In the genomic region with DNA sequence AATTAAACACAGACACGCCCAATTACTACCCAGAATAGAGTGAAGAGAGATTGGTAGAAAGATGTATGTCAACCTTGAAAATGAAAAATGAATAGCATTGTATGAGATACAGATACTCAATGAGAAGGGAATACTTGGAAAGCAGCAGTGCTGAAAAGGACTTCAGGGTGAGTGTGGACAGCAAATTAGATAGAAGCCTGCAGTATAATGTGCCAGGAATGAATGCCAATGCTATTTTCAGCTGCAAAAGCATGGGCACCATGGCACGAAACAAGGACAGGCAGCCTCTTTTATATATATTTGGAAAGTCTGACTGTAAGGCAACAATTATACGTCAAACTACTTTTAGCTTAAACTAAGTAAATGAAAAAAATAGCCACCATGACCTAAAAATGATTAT, we compare ENCODE assay signal across 27 cellular contexts.
"Had no signal": no experiment of that assay in that cellular context is flagged by ENCODE, and none has a peak within 500 bp of the region (broad histone marks: within the 10 kb centered on the region; RNA-seq: fewer than 3 reads in every experiment).

No MANE protein-coding gene starts in this region.

- H3K36me3 ChIP-seq: colonic mucosa, gastrocnemius medialis, left lung, lower lobe of right lung, neutrophil, pancreas, thoracic aorta, tibial nerve, upper lobe of left lung had no signal

- H3K36me3 Mint-ChIP-seq: memory B cell; naive B cell; natural killer cell treated with Interleukin-12 subunit alpha and Interleukin-12 subunit beta and Interleukin-15 and Interleukin-18, amount 100 ng/mL, for 72 hours; stimulated activated naive B cell treated with anti-CD40 and anti-IgM and Interleukin-4, amounts not matched to agents 10 μg/mL and 1 μg/mL and 100 μg/mL, for 72 hours had no signal

- ATAC-seq: esophagus mucosa; gastrocnemius medialis; left lung; lower lobe of right lung; natural killer cell treated with Interleukin-12 subunit alpha and Interleukin-12 subunit beta and Interleukin-15 and Interleukin-18, amount 100 ng/mL, for 72 hours; pancreas; sciatic nerve; stimulated activated naive B cell treated with anti-CD40 and anti-IgM and Interleukin-4, amounts not matched to agents 10 μg/mL and 1 μg/mL and 100 μg/mL, for 72 hours had no signal

- H3K27me3 ChIP-seq: colonic mucosa, gastrocnemius medialis, left lung, neutrophil, pancreas, tibial nerve, upper lobe of left lung had no signal

- H3K9me3 Mint-ChIP-seq: neural crest cell; stimulated activated naive CD8-positive, alpha-beta T cell treated with anti-CD3 and anti-CD28 coated beads, Interleukin-15, Interleukin-2, amounts not matched to agents 100 ng/mL and 50 ng/mL, for 24 hours had no signal

- H3K27me3 Mint-ChIP-seq: dendritic cell treated with granulocyte-macrophage colony-stimulating factor and Interleukin-4, amounts not matched to agents 40 ng/mL and 50 ng/mL, for 4 days; memory B cell; naive B cell; natural killer cell treated with Interleukin-12 subunit alpha and Interleukin-12 subunit beta and Interleukin-15 and Interleukin-18, amount 100 ng/mL, for 72 hours; stimulated activated naive B cell treated with anti-CD40 and anti-IgM and Interleukin-4, amounts not matched to agents 10 μg/mL and 1 μg/mL and 100 μg/mL, for 72 hours; stimulated activated naive CD8-positive, alpha-beta T cell treated with anti-CD3 and anti-CD28 coated beads, Interleukin-15, Interleukin-2, amounts not matched to agents 100 ng/mL and 50 ng/mL, for 24 hours had no signal

- H3K4me3 Mint-ChIP-seq: dendritic cell treated with granulocyte-macrophage colony-stimulating factor and Interleukin-4, amounts not matched to agents 40 ng/mL and 50 ng/mL, for 4 days; endodermal cell; memory B cell; naive B cell; natural killer cell treated with Interleukin-12 subunit alpha and Interleukin-12 subunit beta and Interleukin-15 and Interleukin-18, amount 100 ng/mL, for 72 hours; neural crest cell; stimulated activated naive B cell treated with anti-CD40 and anti-IgM and Interleukin-4, amounts not matched to agents 10 μg/mL and 1 μg/mL and 100 μg/mL, for 72 hours; stimulated activated naive CD8-positive, alpha-beta T cell treated with anti-CD3 and anti-CD28 coated beads, Interleukin-15, Interleukin-2, amounts not matched to agents 100 ng/mL and 50 ng/mL, for 24 hours had no signal

- H3K4me1 Mint-ChIP-seq: endodermal cell; memory B cell; naive B cell; neural crest cell; stimulated activated naive B cell treated with anti-CD40 and anti-IgM and Interleukin-4, amounts not matched to agents 10 μg/mL and 1 μg/mL and 100 μg/mL, for 72 hours had no signal

- H3K9me3 ChIP-seq: colonic mucosa, gastrocnemius medialis, lower lobe of right lung, neutrophil, pancreas, thoracic aorta, tibial nerve, upper lobe of left lung had no signal

- H3K27ac Mint-ChIP-seq: dendritic cell treated with granulocyte-macrophage colony-stimulating factor and Interleukin-4, amounts not matched to agents 40 ng/mL and 50 ng/mL, for 4 days; endodermal cell; memory B cell; naive B cell; natural killer cell treated with Interleukin-12 subunit alpha and Interleukin-12 subunit beta and Interleukin-15 and Interleukin-18, amount 100 ng/mL, for 72 hours; stimulated activated naive B cell treated with anti-CD40 and anti-IgM and Interleukin-4, amounts not matched to agents 10 μg/mL and 1 μg/mL and 100 μg/mL, for 72 hours; stimulated activated naive CD8-positive, alpha-beta T cell treated with anti-CD3 and anti-CD28 coated beads, Interleukin-15, Interleukin-2, amounts not matched to agents 100 ng/mL and 50 ng/mL, for 24 hours had no signal

- H3K27ac ChIP-seq: colonic mucosa, epithelial cell of prostate, gastrocnemius medialis, left lung, lower lobe of right lung, neutrophil, pancreas, thoracic aorta, tibial nerve, upper lobe of left lung had no signal

- DNase-seq: colonic mucosa; effector CD8-positive, alpha-beta T cell; endodermal cell; foreskin fibroblast; gastrocnemius medialis; head of caudate nucleus; hippocampal formation; left cardiac atrium; left lung; lower lobe of right lung; naive B cell; pancreas; retina; stimulated activated CD4-positive, alpha-beta T cell treated with anti-CD3 and anti-CD28 coated beads, Interleukin-2, amount 100 ng/mL, for 48 hours; stimulated activated naive B cell treated with anti-CD40 and anti-IgM and Interleukin-4, amounts not matched to agents 10 μg/mL and 1 μg/mL and 100 μg/mL, for 72 hours; upper lobe of left lung had no signal

- H3K4me3 ChIP-seq: colonic mucosa, gastrocnemius medialis, left lung, lower lobe of right lung, pancreas, thoracic aorta, tibial nerve, upper lobe of left lung had no signal

- H3K4me1 ChIP-seq: colonic mucosa, left lung, lower lobe of right lung, pancreas, tibial nerve, upper lobe of left lung had no signal
